12 cellular contexts compared by ENCODE assay signal in genomic region chr3:177294221-177294620, GRCh38.
DNase-seq lines count a peak whose midpoint lies in the region; ATAC-seq and TF ChIP-seq lines count a peak whose summit lies in the region.
"Had no signal": no experiment of that assay in that cellular context is flagged by ENCODE, and none has a peak within 500 bp of the region (broad histone marks: within the 10 kb centered on the region; RNA-seq: fewer than 3 reads in every experiment).

No MANE protein-coding gene starts in this region.

- no peaks in the 10 kb centered on the region for H3K27me3 Mint-ChIP-seq in activated T-cell treated with anti-CD3 and anti-CD28 coated beads, Interleukin-2, amount 50 U/mL, for 4 hours (ENCODE audit: low read depth)
- H3K27me3 Mint-ChIP-seq: memory B cell had no signal

- no peaks in the 10 kb centered on the region for H3K27me3 ChIP-seq in MG63
- H3K27me3 ChIP-seq in stomach smooth muscle (ENCODE audit: control insufficient read depth in 1 of 2, insufficient read depth in 2 of 2, low read length in 2 of 2): no peaks in the 10 kb centered on the region

- no peaks in the 10 kb centered on the region for H3K9me3 ChIP-seq in MG63
- no peaks in the 10 kb centered on the region for H3K9me3 ChIP-seq in stomach smooth muscle (ENCODE audit: control insufficient read depth in 2 of 2, low read length in 2 of 2)

- H3K4me3 ChIP-seq in MG63 (no peak overlapping the region), coronary artery (no peak overlapping the region), stomach smooth muscle (ENCODE audit: low read length in 2 of 2) (no peak overlapping the region)

- ATAC-seq in activated T-cell treated with anti-CD3 and anti-CD28 coated beads, Interleukin-2, amount 50 U/mL, for 4 hours: no peak
- ATAC-seq in HG03175 (IDR thresholded peaks at IDR 0.05; ENCODE audit: unreplicated experiment): no peak

- H3K4me1 ChIP-seq in stomach smooth muscle (ENCODE audit: control insufficient read depth, insufficient read depth, low read length): peaks cover 9% of the 10 kb centered on the region

- H3K36me3 ChIP-seq in MG63: no peaks in the 10 kb centered on the region
- H3K36me3 ChIP-seq in stomach smooth muscle (ENCODE audit: control insufficient read depth in 2 of 2, insufficient read depth in 2 of 2, low read length in 2 of 2): no peaks in the 10 kb centered on the region

- peak overlapping the region; percentile 74 to 82 for H3K27ac ChIP-seq in coronary artery
- peak overlapping the region; percentile 55 for H3K27ac ChIP-seq in stomach smooth muscle (ENCODE audit: low read length)

- no peak overlapping the region for H3K4me3 Mint-ChIP-seq in activated T-cell treated with anti-CD3 and anti-CD28 coated beads, Interleukin-2, amount 50 U/mL, for 4 hours
- H3K4me3 Mint-ChIP-seq: memory B cell had no signal

- H3K36me3 Mint-ChIP-seq in activated T-cell treated with anti-CD3 and anti-CD28 coated beads, Interleukin-2, amount 50 U/mL, for 4 hours (ENCODE audit: insufficient read depth): no peaks in the 10 kb centered on the region

- peak overlapping the region; percentile 4 to 36 for H3K9ac ChIP-seq in stomach smooth muscle (ENCODE audit: low read length in 2 of 2)

- TF ChIP-seq CTCF in coronary artery (IDR thresholded peaks at IDR 0.05): no peak

- no peaks in the 10 kb centered on the region for H3K9me3 Mint-ChIP-seq in activated T-cell treated with anti-CD3 and anti-CD28 coated beads, Interleukin-2, amount 50 U/mL, for 4 hours

- DNase-seq in MG63: peak; percentile 83
- no peak for DNase-seq in coronary artery (ENCODE audit: low spot score)
- peak; percentile 71 for DNase-seq in iris pigment epithelial cell (ENCODE audit: low read depth)
- DNase-seq in activated T-cell treated with anti-CD3 and anti-CD28 coated beads, Interleukin-2, amount 50 U/mL, for 4 hours: no peak
- no peak for DNase-seq in SHP77 treated with DMSO at 0.1 percent for 48 hours (lab: John Stamatoyannopoulos, UW)
- DNase-seq in NCI-H524 treated with DMSO at 0.1 percent for 48 hours (lab: John Stamatoyannopoulos, UW): no peak
- DNase-seq: activated CD4-positive, CD25-positive, alpha-beta regulatory T cell; NCI-H1694; stimulated activated naive CD4-positive, alpha-beta T cell treated with Interleukin-2 at 50 U/mL for 16 hours had no signal

- peaks cover 2% of the 10 kb centered on the region for H3K4me1 Mint-ChIP-seq in activated T-cell treated with anti-CD3 and anti-CD28 coated beads, Interleukin-2, amount 50 U/mL, for 4 hours (ENCODE audit: low read depth)

Comparison
In these comparisons a context has a peak if more than half of its experiments do, and no peak if none do; other contexts are left out.
1. DNase-seq: peak in MG63 (single experiment) and iris pigment epithelial cell (single experiment); none in coronary artery (single experiment), activated T-cell treated with anti-CD3 and anti-CD28 coated beads, Interleukin-2, amount 50 U/mL, for 4 hours (single experiment), SHP77 treated with DMSO at 0.1 percent for 48 hours (single experiment) and NCI-H524 treated with DMSO at 0.1 percent for 48 hours (single experiment).